ENCODE assay signal across 15 cellular contexts in the genomic region with DNA sequence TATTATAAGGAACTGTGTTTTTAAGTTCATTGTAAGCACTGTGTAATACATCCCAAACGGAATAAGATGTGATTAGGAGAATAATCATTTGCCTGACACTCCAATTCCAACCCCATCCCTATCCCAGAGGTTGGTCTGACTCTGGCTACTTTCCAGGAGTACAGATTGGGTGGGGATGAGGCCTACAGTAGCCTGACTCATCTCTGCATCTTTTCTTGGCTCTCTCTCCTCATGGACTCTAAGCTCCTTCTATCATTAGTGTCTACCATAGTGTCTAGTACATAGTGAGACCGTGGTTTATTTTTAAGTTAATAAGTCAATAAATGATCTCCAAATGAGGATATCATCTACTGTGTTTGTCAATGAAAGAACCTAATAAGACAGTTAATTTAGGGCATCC.
DNase-seq lines count a peak whose midpoint lies in the region; FAIRE-seq and TF ChIP-seq lines count a peak whose summit lies in the region.
"Had no signal": no experiment of that assay in that cellular context is flagged by ENCODE, and none has a peak within 500 bp of the region (broad histone marks: within the 10 kb centered on the region; RNA-seq: fewer than 3 reads in every experiment).

No MANE protein-coding gene starts in this region.

- H3K79me1 ChIP-seq in mesenchymal stem cell (replicated peaks; ENCODE audit: low read length, poor library complexity, severe bottlenecking): no peaks in the 10 kb centered on the region

- no peak overlapping the region for H3K9ac ChIP-seq in astrocyte (ENCODE audit: low read length)
- no peak overlapping the region for H3K9ac ChIP-seq in mesenchymal stem cell (ENCODE audit: low read length)
- H3K9ac ChIP-seq: SK-N-SH had no signal

- no peaks in the 10 kb centered on the region for H3K9me3 ChIP-seq in astrocyte (ENCODE audit: insufficient read depth, low read depth, low read length)
- H3K9me3 ChIP-seq in mesenchymal stem cell (ENCODE audit: control insufficient read depth, low read length): no peaks in the 10 kb centered on the region
- no peaks in the 10 kb centered on the region for H3K9me3 ChIP-seq in CD4-positive, alpha-beta memory T cell (ENCODE audit: control insufficient read depth in 1 of 2, low read length in 2 of 2)
- H3K9me3 ChIP-seq: HAP-1, SK-N-SH had no signal

- intact Hi-C loops in CD4-positive, alpha-beta memory T cell (cut with micrococcal nuclease): no loop called here

- H2AFZ ChIP-seq in astrocyte (ENCODE audit: low read depth, low read length) (no peak overlapping the region), mesenchymal stem cell (ENCODE audit: low read depth, low read length) (no peak overlapping the region)

- DNase-seq in Daoy (ENCODE audit: low read depth) (peak; percentile 42), HTR-8/SVneo (ENCODE audit: insufficient read length, low spot score) (peak; percentile 6), astrocyte (ENCODE audit: low read depth) (peak; percentile 19), mesenchymal stem cell (peak; percentile 15), DMS79 (lab: John Stamatoyannopoulos, UW) (no peak), NCI-H2196 treated with DMSO at 0.1 percent for 48 hours (lab: John Stamatoyannopoulos, UW; ENCODE audit: unreplicated experiment) (no peak), NCI-H524 treated with DMSO at 0.1 percent for 48 hours (lab: John Stamatoyannopoulos, UW) (no peak)
- DNase-seq in CD4-positive, alpha-beta memory T cell: no peak
- DNase-seq: ACHN; CD4-positive, CD25-positive, alpha-beta regulatory T cell; NCI-H1048; NCI-H146; SK-N-SH had no signal

- H3K27ac ChIP-seq in astrocyte (ENCODE audit: low read depth, low read length) (no peak overlapping the region), mesenchymal stem cell (ENCODE audit: low read length, poor library complexity, severe bottlenecking) (no peak overlapping the region)
- H3K27ac ChIP-seq in CD4-positive, alpha-beta memory T cell (ENCODE audit: low read depth, low read length): no peak overlapping the region

- H2BK5ac ChIP-seq in mesenchymal stem cell (ENCODE audit: low read depth, low read length, poor library complexity, severe bottlenecking): no peak overlapping the region

- no peak overlapping the region for H3K27ac Mint-ChIP-seq in astrocyte (ENCODE audit: unreplicated experiment)
- H3K27ac Mint-ChIP-seq in CD4-positive, alpha-beta memory T cell: no peak overlapping the region
- H3K27ac Mint-ChIP-seq: CD4-positive, CD25-positive, alpha-beta regulatory T cell had no signal

- H3K9me3 Mint-ChIP-seq in astrocyte (ENCODE audit: unreplicated experiment): no peaks in the 10 kb centered on the region
- H3K9me3 Mint-ChIP-seq in CD4-positive, alpha-beta memory T cell: no peaks in the 10 kb centered on the region
- H3K9me3 Mint-ChIP-seq: CD4-positive, CD25-positive, alpha-beta regulatory T cell had no signal

- no peak overlapping the region for H2BK12ac ChIP-seq in mesenchymal stem cell (ENCODE audit: low read length in 2 of 2)

- H3K4ac ChIP-seq in mesenchymal stem cell (ENCODE audit: low read depth in 1 of 2, low read length in 2 of 2): no peak overlapping the region

- H3K23ac ChIP-seq in mesenchymal stem cell (ENCODE audit: low read length in 2 of 2): no peak overlapping the region

- FAIRE-seq in HTR-8/SVneo (lab: Jason Lieb, UNC): no peak
- FAIRE-seq in astrocyte (lab: Jason Lieb, UNC): no peak

- H3K36me3 Mint-ChIP-seq in astrocyte (ENCODE audit: low read depth, unreplicated experiment): no peaks in the 10 kb centered on the region
- H3K36me3 Mint-ChIP-seq in CD4-positive, alpha-beta memory T cell: no peaks in the 10 kb centered on the region
- H3K36me3 Mint-ChIP-seq: CD4-positive, CD25-positive, alpha-beta regulatory T cell had no signal

- CTCF ChIA-PET in CD4-positive, alpha-beta memory T cell (lab: Charles Lee; ENCODE audit: partially characterized antibody): no interaction called here

- no peak overlapping the region for H3K18ac ChIP-seq in mesenchymal stem cell (ENCODE audit: low read depth in 1 of 2, low read length in 2 of 2)

- H3K4me1 Mint-ChIP-seq in astrocyte (ENCODE audit: low read depth, unreplicated experiment): peaks cover 2% of the 10 kb centered on the region
- H3K4me1 Mint-ChIP-seq in CD4-positive, alpha-beta memory T cell: peaks cover 21 to 24% (median 22%) of the 10 kb centered on the region in 4 donors

- POLR2A ChIA-PET in CD4-positive, alpha-beta memory T cell (lab: Charles Lee; ENCODE audit: partially characterized antibody): no interaction called here

- H3K27me3 ChIP-seq in astrocyte (ENCODE audit: insufficient read depth, low read length) (peaks cover 3% of the 10 kb centered on the region), mesenchymal stem cell (ENCODE audit: control insufficient read depth in 1 of 2, insufficient read depth in 1 of 2, low read length in 2 of 2) (no peaks in the 10 kb centered on the region)
- H3K27me3 ChIP-seq in CD4-positive, alpha-beta memory T cell (ENCODE audit: insufficient read depth, low read length): no peaks in the 10 kb centered on the region

- no peaks in the 10 kb centered on the region for H3K36me3 ChIP-seq in astrocyte (ENCODE audit: insufficient read depth, low read length)
- H3K36me3 ChIP-seq in mesenchymal stem cell (ENCODE audit: control insufficient read depth in 1 of 2, insufficient read depth in 2 of 2, low read depth in 1 of 2, low read length in 2 of 2): no peaks in the 10 kb centered on the region
- no peaks in the 10 kb centered on the region for H3K36me3 ChIP-seq in CD4-positive, alpha-beta memory T cell (ENCODE audit: insufficient read depth, low read length)
- H3K36me3 ChIP-seq: HAP-1 had no signal

- TF ChIP-seq CTCF in astrocyte (IDR thresholded peaks at IDR 0.05; ENCODE audit: insufficient read depth, low read depth, low read length): no peak

- no peak overlapping the region for H4K91ac ChIP-seq in mesenchymal stem cell (ENCODE audit: low read length)

- no peak overlapping the region for H2BK120ac ChIP-seq in mesenchymal stem cell (ENCODE audit: low read depth, low read length)

- H3K4me3 Mint-ChIP-seq in astrocyte (ENCODE audit: unreplicated experiment): no peak overlapping the region
- H3K4me3 Mint-ChIP-seq in CD4-positive, alpha-beta memory T cell: no peak overlapping the region
- H3K4me3 Mint-ChIP-seq: CD4-positive, CD25-positive, alpha-beta regulatory T cell had no signal

- H4K8ac ChIP-seq in mesenchymal stem cell (ENCODE audit: low read length): no peak overlapping the region

- H3K4me1 ChIP-seq in astrocyte (ENCODE audit: insufficient read depth, low read length) (no peaks in the 10 kb centered on the region), mesenchymal stem cell (ENCODE audit: control insufficient read depth, insufficient read depth, low read depth, low read length) (peaks cover 1% of the 10 kb centered on the region)
- peaks cover 23% of the 10 kb centered on the region for H3K4me1 ChIP-seq in CD4-positive, alpha-beta memory T cell (ENCODE audit: insufficient read depth, low read length)

- H3K4me2 ChIP-seq in astrocyte (ENCODE audit: low read length) (no peak overlapping the region), mesenchymal stem cell (ENCODE audit: low read length, poor library complexity, severe bottlenecking) (no peak overlapping the region)
- H3K4me2 ChIP-seq: SK-N-SH had no signal

- no peak overlapping the region for H2AK5ac ChIP-seq in mesenchymal stem cell (ENCODE audit: low read length, severe bottlenecking)

- no peak overlapping the region for H3K14ac ChIP-seq in mesenchymal stem cell (ENCODE audit: low read length in 2 of 2)

- H4K20me1 ChIP-seq in astrocyte (ENCODE audit: insufficient read depth, low read length): no peaks in the 10 kb centered on the region

- peaks cover 2% of the 10 kb centered on the region for H3K27me3 Mint-ChIP-seq in astrocyte (ENCODE audit: low read depth, unreplicated experiment)
- H3K27me3 Mint-ChIP-seq in CD4-positive, alpha-beta memory T cell: peaks cover 0 to 1% of the 10 kb centered on the region in 2 donors
- H3K27me3 Mint-ChIP-seq: CD4-positive, CD25-positive, alpha-beta regulatory T cell had no signal

- no peak overlapping the region for H3K4me3 ChIP-seq in astrocyte (ENCODE audit: insufficient read depth, low read depth, low read length)
- no peak overlapping the region for H3K4me3 ChIP-seq in mesenchymal stem cell (ENCODE audit: insufficient read depth in 1 of 2, low read depth in 1 of 2, low read length in 2 of 2)
- no peak overlapping the region for H3K4me3 ChIP-seq in CD4-positive, alpha-beta memory T cell (ENCODE audit: low read length in 2 of 2)
- H3K4me3 ChIP-seq: HAP-1, K562 had no signal

- no peaks in the 10 kb centered on the region for H3K79me2 ChIP-seq in astrocyte (ENCODE audit: insufficient read depth, low read length)

- no CpG with 5 or more reads among the region's 2 CpGs for WGBS in mesenchymal stem cell

- H2BK15ac ChIP-seq in mesenchymal stem cell (ENCODE audit: low read depth, poor library complexity, severe bottlenecking): no peak overlapping the region

Comparison
In these comparisons a context has a peak if more than half of its experiments do, and no peak if none do; other contexts are left out.
1. DNase-seq: peak in Daoy (single experiment), HTR-8/SVneo (single experiment), astrocyte (single experiment) and mesenchymal stem cell (single experiment); none in DMS79 (single experiment), CD4-positive, alpha-beta memory T cell (0 of 5), NCI-H2196 treated with DMSO at 0.1 percent for 48 hours (single experiment) and NCI-H524 treated with DMSO at 0.1 percent for 48 hours (single experiment).